Comparison of ENCODE assay signal across 7 cellular contexts in the genomic region with DNA sequence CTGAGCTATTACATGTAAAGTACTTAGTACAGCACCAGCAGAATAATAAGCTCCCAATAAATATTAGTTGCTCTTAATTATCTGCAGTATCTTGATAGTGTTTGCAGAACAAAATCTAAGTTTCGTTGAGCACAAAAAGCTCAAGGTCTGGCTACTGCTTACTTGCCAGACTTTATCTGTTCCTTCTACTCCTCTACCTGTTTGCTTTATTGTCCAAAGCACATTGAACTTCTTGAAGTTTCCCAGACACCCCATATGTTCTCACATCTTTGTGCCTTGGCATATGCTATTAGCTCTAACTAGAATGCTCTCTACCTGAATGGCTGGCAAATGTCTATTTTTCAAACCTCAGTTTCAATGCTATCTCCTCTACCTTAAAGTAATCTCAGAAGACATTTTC.
"Had no signal": no experiment of that assay in that cellular context is flagged by ENCODE, and none has a peak within 500 bp of the region (broad histone marks: within the 10 kb centered on the region; RNA-seq: fewer than 3 reads in every experiment).

No MANE protein-coding gene starts in this region.

- H3K27ac Mint-ChIP-seq: HFFc6 had no signal

- H3K4me1 Mint-ChIP-seq: H9 had no signal

- H3K4me1 ChIP-seq: HAP-1 had no signal

- ATAC-seq: HCT116 had no signal

- H3K4me3 ChIP-seq: GM23248, HAP-1 had no signal

- H3K9me3 Mint-ChIP-seq: H9, HFFc6 had no signal

- H3K27ac ChIP-seq: GM23248 had no signal

- H2AFZ ChIP-seq: GM23248 had no signal

- H3K4me3 Mint-ChIP-seq: H9, HFFc6 had no signal

- DNase-seq: GM23248, H7, H9, HCEC 1CT, HFFc6 had no signal
